In genomic region chr22:23061471-23062280, GRCh38 we compare ENCODE assay signal across 16 cellular contexts. TPM values are rescaled to one million over a fixed set of nuclear protein-coding genes. Genes with fewer than 3 reads are reported as not detected.
DNase-seq lines count a peak whose midpoint lies in the region; ATAC-seq and TF ChIP-seq lines count a peak whose summit lies in the region.
"Had no signal": no experiment of that assay in that cellular context is flagged by ENCODE, and none has a peak within 500 bp of the region (broad histone marks: within the 10 kb centered on the region; RNA-seq: fewer than 3 reads in every experiment).

No MANE protein-coding gene starts in this region.

- no peak overlapping the region for H3K4ac ChIP-seq in neuronal stem cell (ENCODE audit: low read length)

- H3K4me3 ChIP-seq in neuronal stem cell (ENCODE audit: low read length in 2 of 2) = no peak overlapping the region
- H3K4me3 ChIP-seq in PC-3 (ENCODE audit: low read length) = no peak overlapping the region
- H3K4me3 ChIP-seq: psoas muscle had no signal

- no peaks in the 10 kb centered on the region for H3F3A ChIP-seq in PC-3 (ENCODE audit: low read length, unreplicated experiment)

- no peak overlapping the region for H4K91ac ChIP-seq in neuronal stem cell (ENCODE audit: low read depth, low read length, poor library complexity)

- no CpG with 5 or more reads among the region's 16 CpGs for WGBS in neuronal stem cell (ENCODE audit: extremely low coverage in 2 of 2, insufficient read length in 2 of 2, insufficient replicate concordance in 1 of 2), 2 donors

- POLR2A ChIA-PET in activated CD4-positive, alpha-beta memory T cell treated with anti-CD3 and anti-CD28 coated beads for 36 hours (lab: Charles Lee) = no interaction called here
- POLR2A ChIA-PET in PC-3 (lab: Charles Lee; ENCODE audit: unreplicated experiment) = no interaction called here

- no peak overlapping the region for H3K27ac Mint-ChIP-seq in natural killer cell
- H3K27ac Mint-ChIP-seq in natural killer cell treated with Interleukin-12 subunit alpha and Interleukin-12 subunit beta and Interleukin-15 and Interleukin-18, amount 100 ng/mL, for 72 hours = no peak overlapping the region
- H3K27ac Mint-ChIP-seq in activated CD4-positive, alpha-beta memory T cell treated with anti-CD3 and anti-CD28 coated beads for 36 hours = no peak overlapping the region
- H3K27ac Mint-ChIP-seq in T-helper 2 cell treated with Interferon-gamma antibody and Interleukin-4, amounts not matched to agents 5 μg/mL and 100 μg/mL, for 36 hours = no peak overlapping the region

- no peak overlapping the region for H3K4me2 ChIP-seq in neuronal stem cell (ENCODE audit: insufficient read depth, low read length, poor library complexity, severe bottlenecking)
- no peak overlapping the region for H3K4me2 ChIP-seq in PC-3 (ENCODE audit: low read length)

- CTCF ChIA-PET in activated CD4-positive, alpha-beta memory T cell treated with anti-CD3 and anti-CD28 coated beads for 36 hours (lab: Charles Lee) = no interaction called here
- CTCF ChIA-PET in PC-3 (lab: Charles Lee) = interaction anchor here (0.6 kb wide), 1 partner anchor 83 kb away, joined by 3 read pairs; no protein-coding TSS in a partner anchor

- H3K27me3 Mint-ChIP-seq in natural killer cell (ENCODE audit: low read depth in 2 of 2) = peaks cover 7 to 8% of the 10 kb centered on the region in 2 donors
- H3K27me3 Mint-ChIP-seq in natural killer cell treated with Interleukin-12 subunit alpha and Interleukin-12 subunit beta and Interleukin-15 and Interleukin-18, amount 100 ng/mL, for 72 hours = peaks cover 0 to 5% of the 10 kb centered on the region in 2 donors
- no peaks in the 10 kb centered on the region for H3K27me3 Mint-ChIP-seq in activated CD4-positive, alpha-beta memory T cell treated with anti-CD3 and anti-CD28 coated beads for 36 hours
- H3K27me3 Mint-ChIP-seq in T-helper 2 cell treated with Interferon-gamma antibody and Interleukin-4, amounts not matched to agents 5 μg/mL and 100 μg/mL, for 36 hours (ENCODE audit: low read depth) = peaks cover 6% of the 10 kb centered on the region

- TF ChIP-seq CTCF in natural killer cell (IDR thresholded peaks at IDR 0.05) (no peak), PC-3 (conservative IDR thresholded peaks at IDR 0.05; ENCODE audit: low read depth, low read length) (no peak)

- no peak overlapping the region for H4K8ac ChIP-seq in neuronal stem cell (ENCODE audit: low read depth, low read length)

- no peak for ATAC-seq in natural killer cell
- ATAC-seq in natural killer cell treated with Interleukin-12 subunit alpha and Interleukin-12 subunit beta and Interleukin-15 and Interleukin-18, amount 100 ng/mL, for 72 hours = no peak
- ATAC-seq in PC-3 = no peak
- ATAC-seq: naive thymus-derived CD8-positive, alpha-beta T cell; psoas muscle had no signal

- no peak overlapping the region for H3K14ac ChIP-seq in neuronal stem cell (ENCODE audit: low read length)

- no peak overlapping the region for H2BK120ac ChIP-seq in neuronal stem cell (ENCODE audit: low read depth, low read length)

- no TSS peak for BruUV-seq in PC-3 (replicated peaks; lab: Mats Ljungman, UMichigan)

- H3K27ac ChIP-seq in neuronal stem cell (replicated peaks; ENCODE audit: low read length) = no peak overlapping the region
- H3K27ac ChIP-seq in PC-3 (ENCODE audit: low read length) = no peak overlapping the region
- H3K27ac ChIP-seq: psoas muscle had no signal

- DNase-seq in natural killer cell (peak; percentile 6), neuronal stem cell (ENCODE audit: low spot score) (no peak), LoVo (ENCODE audit: low spot score) (no peak), PC-3 (no peak)
- no peak for DNase-seq in natural killer cell treated with Interleukin-12 subunit alpha and Interleukin-12 subunit beta and Interleukin-15 and Interleukin-18, amount 100 ng/mL, for 72 hours (ENCODE audit: low spot score)
- DNase-seq in activated CD4-positive, alpha-beta memory T cell treated with anti-CD3 and anti-CD28 coated beads for 36 hours = peak; percentile 2
- DNase-seq in T-helper 2 cell treated with Interferon-gamma antibody and Interleukin-4, amounts not matched to agents 5 μg/mL and 100 μg/mL, for 36 hours (ENCODE audit: low spot score) = no peak
- DNase-seq: activated gamma-delta T cell treated with Interleukin-2 at 50 U/mL for 16 hours; Calu3; central memory CD4-positive, alpha-beta T cell; mesendoderm; naive thymus-derived CD8-positive, alpha-beta T cell; NCI-H1092 treated with DMSO at 0.1 percent for 48 hours; NCI-H2081; NCI-H510A treated with DMSO at 0.1 percent for 48 hours had no signal

- no peaks in the 10 kb centered on the region for H4K20me1 ChIP-seq in PC-3 (ENCODE audit: low read length)

- peaks cover 5% of the 10 kb centered on the region for H3K36me3 Mint-ChIP-seq in natural killer cell
- peaks cover 4% of the 10 kb centered on the region for H3K36me3 Mint-ChIP-seq in natural killer cell treated with Interleukin-12 subunit alpha and Interleukin-12 subunit beta and Interleukin-15 and Interleukin-18, amount 100 ng/mL, for 72 hours
- H3K36me3 Mint-ChIP-seq in activated CD4-positive, alpha-beta memory T cell treated with anti-CD3 and anti-CD28 coated beads for 36 hours = peaks cover 3% of the 10 kb centered on the region
- no peaks in the 10 kb centered on the region for H3K36me3 Mint-ChIP-seq in T-helper 2 cell treated with Interferon-gamma antibody and Interleukin-4, amounts not matched to agents 5 μg/mL and 100 μg/mL, for 36 hours (ENCODE audit: low read depth)

- peak overlapping the region; percentile 50 for H3K23ac ChIP-seq in neuronal stem cell (ENCODE audit: low read depth, low read length, poor library complexity)

- H3K4me1 ChIP-seq in neuronal stem cell (ENCODE audit: control insufficient read depth in 2 of 2, insufficient read depth in 1 of 2, low read depth in 1 of 2, low read length in 2 of 2) (peaks cover 0 to 1% of the 10 kb centered on the region in 2 donors), PC-3 (ENCODE audit: insufficient read depth, low read length) (peaks cover 7% of the 10 kb centered on the region; the same call in 1 of the 2 replicates)
- H3K4me1 ChIP-seq: psoas muscle had no signal

- no peak overlapping the region for H3K4me3 Mint-ChIP-seq in natural killer cell
- H3K4me3 Mint-ChIP-seq in natural killer cell treated with Interleukin-12 subunit alpha and Interleukin-12 subunit beta and Interleukin-15 and Interleukin-18, amount 100 ng/mL, for 72 hours = no peak overlapping the region
- no peak overlapping the region for H3K4me3 Mint-ChIP-seq in activated CD4-positive, alpha-beta memory T cell treated with anti-CD3 and anti-CD28 coated beads for 36 hours
- no peak overlapping the region for H3K4me3 Mint-ChIP-seq in T-helper 2 cell treated with Interferon-gamma antibody and Interleukin-4, amounts not matched to agents 5 μg/mL and 100 μg/mL, for 36 hours
- H3K4me3 Mint-ChIP-seq: naive thymus-derived CD8-positive, alpha-beta T cell had no signal

- H2AK5ac ChIP-seq in neuronal stem cell (ENCODE audit: low read depth, low read length) = no peak overlapping the region

- H3K36me3 ChIP-seq in neuronal stem cell (replicated peaks in 1 of 2; ENCODE audit: control insufficient read depth in 2 of 2, insufficient read depth in 2 of 2, low read length in 2 of 2) = no peaks in the 10 kb centered on the region
- no peaks in the 10 kb centered on the region for H3K36me3 ChIP-seq in PC-3 (ENCODE audit: low read depth, low read length)

- H3K9me3 ChIP-seq in neuronal stem cell (replicated peaks in 1 of 2; ENCODE audit: control insufficient read depth in 2 of 2, insufficient read depth in 1 of 2, low read depth in 1 of 2, low read length in 2 of 2) (no peaks in the 10 kb centered on the region), PC-3 (ENCODE audit: low read length) (no peaks in the 10 kb centered on the region)

- H2AFZ ChIP-seq in neuronal stem cell (ENCODE audit: low read length) (no peak overlapping the region), PC-3 (ENCODE audit: low read length) (no peak overlapping the region)

- H3K27me3 ChIP-seq in neuronal stem cell (ENCODE audit: control insufficient read depth in 3 of 3, insufficient read depth in 3 of 3, low read depth in 1 of 3, low read length in 3 of 3) (peaks cover 0 to 16% (median 0%) of the 10 kb centered on the region in 3 experiments), PC-3 (ENCODE audit: low read length) (no peaks in the 10 kb centered on the region)

- H3K9me3 Mint-ChIP-seq in natural killer cell = peaks cover 0 to 3% of the 10 kb centered on the region in 2 donors
- H3K9me3 Mint-ChIP-seq in natural killer cell treated with Interleukin-12 subunit alpha and Interleukin-12 subunit beta and Interleukin-15 and Interleukin-18, amount 100 ng/mL, for 72 hours = peaks cover 4% of the 10 kb centered on the region
- H3K9me3 Mint-ChIP-seq in activated CD4-positive, alpha-beta memory T cell treated with anti-CD3 and anti-CD28 coated beads for 36 hours = peaks cover 5% of the 10 kb centered on the region
- H3K9me3 Mint-ChIP-seq in T-helper 2 cell treated with Interferon-gamma antibody and Interleukin-4, amounts not matched to agents 5 μg/mL and 100 μg/mL, for 36 hours = no peaks in the 10 kb centered on the region

- H3K18ac ChIP-seq in neuronal stem cell (ENCODE audit: low read length) = peak overlapping the region; percentile 52

- no peak overlapping the region for H2BK5ac ChIP-seq in neuronal stem cell (ENCODE audit: low read length)

- H3K79me1 ChIP-seq in neuronal stem cell (ENCODE audit: low read depth, low read length) = no peaks in the 10 kb centered on the region

- no peaks in the 10 kb centered on the region for H3K79me2 ChIP-seq in PC-3 (ENCODE audit: low read length)

- H3K4me1 Mint-ChIP-seq in natural killer cell = no peaks in the 10 kb centered on the region
- no peaks in the 10 kb centered on the region for H3K4me1 Mint-ChIP-seq in natural killer cell treated with Interleukin-12 subunit alpha and Interleukin-12 subunit beta and Interleukin-15 and Interleukin-18, amount 100 ng/mL, for 72 hours (ENCODE audit: low read depth in 2 of 2)
- H3K4me1 Mint-ChIP-seq in activated CD4-positive, alpha-beta memory T cell treated with anti-CD3 and anti-CD28 coated beads for 36 hours (ENCODE audit: low read depth) = no peaks in the 10 kb centered on the region
- H3K4me1 Mint-ChIP-seq in T-helper 2 cell treated with Interferon-gamma antibody and Interleukin-4, amounts not matched to agents 5 μg/mL and 100 μg/mL, for 36 hours (ENCODE audit: low read depth) = no peaks in the 10 kb centered on the region

- H2BK12ac ChIP-seq in neuronal stem cell (ENCODE audit: low read length) = no peak overlapping the region

- intact Hi-C loops in natural killer cell (cut with micrococcal nuclease) = no loop called here
- intact Hi-C loops in activated CD4-positive, alpha-beta memory T cell treated with anti-CD3 and anti-CD28 coated beads for 36 hours (cut with micrococcal nuclease) = no loop called here
- intact Hi-C loops in PC-3 (cut with micrococcal nuclease) = no loop called here

- H2BK15ac ChIP-seq in neuronal stem cell (ENCODE audit: low read length) = no peak overlapping the region

- H3K9ac ChIP-seq in neuronal stem cell (ENCODE audit: low read depth, low read length, poor library complexity) (no peak overlapping the region), PC-3 (ENCODE audit: low read length) (no peak overlapping the region)

- no peaks in the 10 kb centered on the region for H3K9me2 ChIP-seq in PC-3 (replicated peaks; ENCODE audit: low read length)

RNA-seq across cellular contexts. Expression of gene GNAZ, which starts 8.6 kb away (rescaled TPM):
- total RNA-seq in natural killer cell (1 to 10 TPM; 4.5 to 7.5 (median 5.6) TPM), PC-3 (2014; rRNA removed) (14.4 and 17.6 TPM in 2 replicates)
- 1 to 10 TPM in 1 of 2 donors, under 1 TPM in 1; 0.98 to 2.6 TPM for total RNA-seq in natural killer cell treated with Interleukin-12 subunit alpha and Interleukin-12 subunit beta and Interleukin-15 and Interleukin-18, amount 100 ng/mL, for 72 hours
- 1 to 10 TPM; 1.6 to 2.2 TPM for total RNA-seq in activated CD4-positive, alpha-beta memory T cell treated with anti-CD3 and anti-CD28 coated beads for 36 hours
- 36.9 TPM for polyA plus RNA-seq in neuronal stem cell (2013, experiment 1 of 2)
- polyA plus RNA-seq in neuronal stem cell (2013, experiment 2 of 2) = 37.0 TPM

Comparison
In these comparisons a context has a peak if more than half of its experiments do, and no peak if none do; other contexts are left out.
1. DNase-seq: peak in natural killer cell (single experiment) and activated CD4-positive, alpha-beta memory T cell treated with anti-CD3 and anti-CD28 coated beads for 36 hours (single experiment); none in natural killer cell treated with Interleukin-12 subunit alpha and Interleukin-12 subunit beta and Interleukin-15 and Interleukin-18, amount 100 ng/mL, for 72 hours (single experiment), neuronal stem cell (single experiment), T-helper 2 cell treated with Interferon-gamma antibody and Interleukin-4, amounts not matched to agents 5 μg/mL and 100 μg/mL, for 36 hours (single experiment), LoVo (single experiment) and PC-3 (single experiment).